8 cellular contexts compared by ENCODE assay signal in genomic region chr17:49414271-49414621, GRCh38. TPM values are rescaled to one million over a fixed set of nuclear protein-coding genes. Genes with fewer than 3 reads are reported as not detected.
DNase-seq lines count a peak whose midpoint lies in the region; ATAC-seq and TF ChIP-seq lines count a peak whose summit lies in the region.

No MANE protein-coding gene starts in this region.

- peaks cover 20% of the 10 kb centered on the region for H3K27me3 Mint-ChIP-seq in CD4-positive, CD25-positive, alpha-beta regulatory T cell
- peaks cover 3% of the 10 kb centered on the region for H3K27me3 Mint-ChIP-seq in neural progenitor cell (ENCODE audit: insufficient read depth, low read depth)

- H3K9ac ChIP-seq in KMS-11 (peak overlapping the region; percentile 36; the same call in 1 of the 2 replicates), neural progenitor cell (peak overlapping the region; percentile 82)

- H3K4me1 Mint-ChIP-seq in CD4-positive, CD25-positive, alpha-beta regulatory T cell = peaks cover 0 to 41% (median 13%) of the 10 kb centered on the region in 4 donors
- peaks cover 11% of the 10 kb centered on the region for H3K4me1 Mint-ChIP-seq in neural progenitor cell

- peaks cover 4% of the 10 kb centered on the region for H3F3A ChIP-seq in neural progenitor cell (ENCODE audit: low read depth)

- peaks cover 12% of the 10 kb centered on the region for H3K79me2 ChIP-seq in KMS-11 (ENCODE audit: insufficient read depth, low read depth)
- H3K79me2 ChIP-seq in neural progenitor cell (ENCODE audit: low read depth) = peaks cover 16% of the 10 kb centered on the region

- peaks cover 26% of the 10 kb centered on the region for H3K36me3 Mint-ChIP-seq in CD4-positive, CD25-positive, alpha-beta regulatory T cell
- H3K36me3 Mint-ChIP-seq in neural progenitor cell = peaks cover 10% of the 10 kb centered on the region

- H3K27ac Mint-ChIP-seq in CD4-positive, CD25-positive, alpha-beta regulatory T cell = peak overlapping the region; percentile 90 to 98 (median 97)
- H3K27ac Mint-ChIP-seq in neural progenitor cell = peak overlapping the region; percentile 90

- DNase-seq in CD4-positive, CD25-positive, alpha-beta regulatory T cell = no peak
- no peak for DNase-seq in effector memory CD4-positive, alpha-beta T cell
- DNase-seq in neural progenitor cell (ENCODE audit: low spot score) (no peak), NCI-H748 treated with DMSO at 0.1 percent for 48 hours (lab: John Stamatoyannopoulos, UW) (no peak), NCI-H446 treated with DMSO at 0.1 percent for 48 hours (lab: John Stamatoyannopoulos, UW) (no peak), NCI-H1417 (lab: John Stamatoyannopoulos, UW) (no peak)

- H3K36me3 ChIP-seq in CD4-positive, CD25-positive, alpha-beta regulatory T cell (ENCODE audit: control insufficient read depth, insufficient read depth, low read length) = peaks cover 35% of the 10 kb centered on the region
- peaks cover 6% of the 10 kb centered on the region; the same call in 1 of the 2 replicates for H3K36me3 ChIP-seq in KMS-11 (ENCODE audit: insufficient read depth)
- H3K36me3 ChIP-seq in effector memory CD4-positive, alpha-beta T cell (ENCODE audit: control insufficient read depth, insufficient read depth, low read length) = peaks cover 27% of the 10 kb centered on the region
- H3K36me3 ChIP-seq in neural progenitor cell = no peaks in the 10 kb centered on the region

- ATAC-seq in CD4-positive, CD25-positive, alpha-beta regulatory T cell (ENCODE audit: low read depth in 2 of 2) = no peak
- ATAC-seq in GM18868 (IDR thresholded peaks at IDR 0.05; ENCODE audit: unreplicated experiment) = no peak

- H3K4me3 ChIP-seq in CD4-positive, CD25-positive, alpha-beta regulatory T cell (ENCODE audit: low read depth, low read length) = peak overlapping the region; percentile 90
- H3K4me3 ChIP-seq in KMS-11 (IDR thresholded peaks at IDR 0.05; ENCODE audit: insufficient read depth, low read depth, low read length) (no peak overlapping the region), neural progenitor cell (peak overlapping the region; percentile 95)
- peak overlapping the region; percentile 89 for H3K4me3 ChIP-seq in effector memory CD4-positive, alpha-beta T cell (ENCODE audit: insufficient read depth, low read depth, low read length, poor library complexity, severe bottlenecking)

- no peak for TF ChIP-seq CTCF in KMS-11 (conservative IDR thresholded peaks at IDR 0.05; ENCODE audit: low read depth, low read length)
- no peak for TF ChIP-seq CTCF in neural progenitor cell (IDR thresholded peaks at IDR 0.05)

- H3K4me2 ChIP-seq in KMS-11 (peak overlapping the region; percentile 89), neural progenitor cell (peak overlapping the region; percentile 95)

- H3K9me3 Mint-ChIP-seq in CD4-positive, CD25-positive, alpha-beta regulatory T cell = no peaks in the 10 kb centered on the region
- H3K9me3 Mint-ChIP-seq in neural progenitor cell = no peaks in the 10 kb centered on the region

- H3K27ac ChIP-seq in CD4-positive, CD25-positive, alpha-beta regulatory T cell (ENCODE audit: insufficient read depth, low read length, poor library complexity, severe bottlenecking) = peak overlapping the region; percentile 58
- H3K27ac ChIP-seq in KMS-11 (no peak overlapping the region), neural progenitor cell (no peak overlapping the region)
- peak overlapping the region; percentile 72 for H3K27ac ChIP-seq in effector memory CD4-positive, alpha-beta T cell (ENCODE audit: insufficient read depth, low read length, poor library complexity, severe bottlenecking)

- no peaks in the 10 kb centered on the region for H3K9me3 ChIP-seq in CD4-positive, CD25-positive, alpha-beta regulatory T cell (ENCODE audit: control insufficient read depth in 2 of 2, low read length in 2 of 2)
- H3K9me3 ChIP-seq in effector memory CD4-positive, alpha-beta T cell (ENCODE audit: control insufficient read depth, low read length) = no peaks in the 10 kb centered on the region
- no peaks in the 10 kb centered on the region for H3K9me3 ChIP-seq in neural progenitor cell (ENCODE audit: low read depth)

- H3K27me3 ChIP-seq in CD4-positive, CD25-positive, alpha-beta regulatory T cell (ENCODE audit: control insufficient read depth, insufficient read depth, low read length) = no peaks in the 10 kb centered on the region
- no peaks in the 10 kb centered on the region for H3K27me3 ChIP-seq in KMS-11 (ENCODE audit: insufficient read depth, low read depth)
- H3K27me3 ChIP-seq in effector memory CD4-positive, alpha-beta T cell (replicated peaks; ENCODE audit: control insufficient read depth, insufficient read depth, low read length, poor library complexity, severe bottlenecking) = no peaks in the 10 kb centered on the region
- no peaks in the 10 kb centered on the region for H3K27me3 ChIP-seq in neural progenitor cell

- H4K20me1 ChIP-seq in KMS-11 (ENCODE audit: insufficient read depth) (no peaks in the 10 kb centered on the region; the same call in 1 of the 2 replicates), neural progenitor cell (ENCODE audit: low read depth) (no peaks in the 10 kb centered on the region)

- peak overlapping the region; percentile 91 to 96 (median 96) for H3K4me3 Mint-ChIP-seq in CD4-positive, CD25-positive, alpha-beta regulatory T cell
- peak overlapping the region; percentile 100 for H3K4me3 Mint-ChIP-seq in neural progenitor cell

- peak overlapping the region; percentile 66 for H2AFZ ChIP-seq in KMS-11 (ENCODE audit: low read depth)
- H2AFZ ChIP-seq in neural progenitor cell (replicated peaks) = peak overlapping the region; percentile 96

- peaks cover 14% of the 10 kb centered on the region for H3K4me1 ChIP-seq in CD4-positive, CD25-positive, alpha-beta regulatory T cell (ENCODE audit: control insufficient read depth, insufficient read depth, low read length, poor library complexity, severe bottlenecking)
- H3K4me1 ChIP-seq in KMS-11 (ENCODE audit: low read depth, poor library complexity, severe bottlenecking) (peaks cover 21% of the 10 kb centered on the region), neural progenitor cell (peaks cover 5% of the 10 kb centered on the region)
- no peaks in the 10 kb centered on the region for H3K4me1 ChIP-seq in effector memory CD4-positive, alpha-beta T cell (ENCODE audit: control insufficient read depth, insufficient read depth, low read length, poor library complexity, severe bottlenecking)

RNA-seq across cellular contexts. Expression of gene PHB1, which starts 0.4 kb away (rescaled TPM):
- total RNA-seq in CD4-positive, CD25-positive, alpha-beta regulatory T cell = 47.8 TPM
- 100 to 1,000 TPM; 133 to 160 (median 137) TPM for polyA plus RNA-seq in CD4-positive, CD25-positive, alpha-beta regulatory T cell
- total RNA-seq in neural progenitor cell (ENCODE audit: low replicate concordance) = 126 and 168 TPM in 2 replicates

RNA-seq across cellular contexts. Expression of gene ZNF652, which starts 52.2 kb away (rescaled TPM):
- 34.4 TPM for total RNA-seq in CD4-positive, CD25-positive, alpha-beta regulatory T cell
- polyA plus RNA-seq in CD4-positive, CD25-positive, alpha-beta regulatory T cell = 10 to 100 TPM in 3 of 4 donors, 1 to 10 TPM in 1; 8.9 to 22.3 (median 14.9) TPM
- total RNA-seq in neural progenitor cell (ENCODE audit: low replicate concordance) = 45.6 and 55.7 TPM in 2 replicates

Comparison
In these comparisons a context has a peak if more than half of its experiments do, and no peak if none do; other contexts are left out.
1. H3K27ac ChIP-seq: peak in CD4-positive, CD25-positive, alpha-beta regulatory T cell (single experiment) and effector memory CD4-positive, alpha-beta T cell (single experiment); none in KMS-11 (single experiment) and neural progenitor cell (single experiment).